In genomic region chr5:56406838-56407237, GRCh38 we compare ENCODE assay signal across 21 cellular contexts.
"Had no signal": no experiment of that assay in that cellular context is flagged by ENCODE, and none has a peak within 500 bp of the region (broad histone marks: within the 10 kb centered on the region; RNA-seq: fewer than 3 reads in every experiment).

No MANE protein-coding gene starts in this region.

- H3K4me3 Mint-ChIP-seq: activated CD4-positive, alpha-beta memory T cell treated with anti-CD3 and anti-CD28 coated beads for 36 hours; activated T-helper 1 cell treated with anti-CD3 and anti-CD28 coated beads, Interleukin-12 subunit alpha, Interleukin-12 subunit beta, Interleukin-2, Interleukin-4 antibody, amounts not matched to agents 30 ng/mL and 10 ng/mL and 1 ng/mL, durations not matched to agents 14 hours and 24 hours and 36 hours; central memory CD8-positive, alpha-beta T cell; effector memory CD8-positive, alpha-beta T cell; memory B cell had no signal

- ATAC-seq: effector memory CD8-positive, alpha-beta T cell; esophagus mucosa; left cardiac atrium; stimulated activated naive CD8-positive, alpha-beta T cell treated with anti-CD3 and anti-CD28 coated beads, Interleukin-15, Interleukin-2, amounts not matched to agents 100 U/mL and 50 U/mL, for 24 hours; upper lobe of right lung had no signal

- H3K27me3 ChIP-seq: ascending aorta, breast epithelium, dorsolateral prefrontal cortex, upper lobe of right lung had no signal

- H3K27ac Mint-ChIP-seq: activated CD4-positive, alpha-beta memory T cell treated with anti-CD3 and anti-CD28 coated beads for 36 hours; activated T-helper 1 cell treated with anti-CD3 and anti-CD28 coated beads, Interleukin-12 subunit alpha, Interleukin-12 subunit beta, Interleukin-2, Interleukin-4 antibody, amounts not matched to agents 30 ng/mL and 10 ng/mL and 1 ng/mL, durations not matched to agents 14 hours and 24 hours and 36 hours; effector memory CD8-positive, alpha-beta T cell; memory B cell had no signal

- H3K36me3 ChIP-seq: ascending aorta, breast epithelium, upper lobe of right lung had no signal

- H3K9me3 ChIP-seq: ascending aorta, breast epithelium, upper lobe of right lung had no signal

- FAIRE-seq: colon, endothelial cell of umbilical vein, frontal cortex, islet of Langerhans had no signal

- H3K4me3 ChIP-seq: ascending aorta, breast epithelium, dorsolateral prefrontal cortex, upper lobe of right lung had no signal

- H3K27me3 Mint-ChIP-seq: activated CD4-positive, alpha-beta memory T cell treated with anti-CD3 and anti-CD28 coated beads for 36 hours; central memory CD8-positive, alpha-beta T cell; memory B cell had no signal

- H3K9me3 Mint-ChIP-seq: activated CD4-positive, alpha-beta memory T cell treated with anti-CD3 and anti-CD28 coated beads for 36 hours; activated T-helper 1 cell treated with anti-CD3 and anti-CD28 coated beads, Interleukin-12 subunit alpha, Interleukin-12 subunit beta, Interleukin-2, Interleukin-4 antibody, amounts not matched to agents 30 ng/mL and 10 ng/mL and 1 ng/mL, durations not matched to agents 14 hours and 24 hours and 36 hours; central memory CD8-positive, alpha-beta T cell; effector memory CD8-positive, alpha-beta T cell; memory B cell; neural crest cell had no signal

- H3K36me3 Mint-ChIP-seq: activated CD4-positive, alpha-beta memory T cell treated with anti-CD3 and anti-CD28 coated beads for 36 hours; memory B cell had no signal

- H3K4me1 Mint-ChIP-seq: central memory CD8-positive, alpha-beta T cell had no signal

- DNase-seq: activated CD4-positive, alpha-beta memory T cell treated with anti-CD3 and anti-CD28 coated beads for 36 hours; activated CD4-positive, alpha-beta T cell treated with anti-CD3 and anti-CD28 coated beads for 48 hours; activated gamma-delta T cell; activated naive CD4-positive, alpha-beta T cell treated with anti-CD3 and anti-CD28 coated beads, Interleukin-2, amount 50 U/mL, for 16 hours; dorsolateral prefrontal cortex; effector memory CD8-positive, alpha-beta T cell; left cardiac atrium; stimulated activated CD4-positive, alpha-beta T cell treated with anti-CD3 and anti-CD28 coated beads, Interleukin-4, amount 100 ng/mL, for 4 hours; stimulated activated naive CD8-positive, alpha-beta T cell treated with anti-CD3 and anti-CD28 coated beads, Interleukin-15, Interleukin-2, amounts not matched to agents 100 U/mL and 50 U/mL, for 24 hours; upper lobe of right lung had no signal

- H3K27ac ChIP-seq: ascending aorta, breast epithelium, dorsolateral prefrontal cortex, upper lobe of right lung had no signal
